Comparison of ENCODE assay signal across 1 cellular context in the genomic region with DNA sequence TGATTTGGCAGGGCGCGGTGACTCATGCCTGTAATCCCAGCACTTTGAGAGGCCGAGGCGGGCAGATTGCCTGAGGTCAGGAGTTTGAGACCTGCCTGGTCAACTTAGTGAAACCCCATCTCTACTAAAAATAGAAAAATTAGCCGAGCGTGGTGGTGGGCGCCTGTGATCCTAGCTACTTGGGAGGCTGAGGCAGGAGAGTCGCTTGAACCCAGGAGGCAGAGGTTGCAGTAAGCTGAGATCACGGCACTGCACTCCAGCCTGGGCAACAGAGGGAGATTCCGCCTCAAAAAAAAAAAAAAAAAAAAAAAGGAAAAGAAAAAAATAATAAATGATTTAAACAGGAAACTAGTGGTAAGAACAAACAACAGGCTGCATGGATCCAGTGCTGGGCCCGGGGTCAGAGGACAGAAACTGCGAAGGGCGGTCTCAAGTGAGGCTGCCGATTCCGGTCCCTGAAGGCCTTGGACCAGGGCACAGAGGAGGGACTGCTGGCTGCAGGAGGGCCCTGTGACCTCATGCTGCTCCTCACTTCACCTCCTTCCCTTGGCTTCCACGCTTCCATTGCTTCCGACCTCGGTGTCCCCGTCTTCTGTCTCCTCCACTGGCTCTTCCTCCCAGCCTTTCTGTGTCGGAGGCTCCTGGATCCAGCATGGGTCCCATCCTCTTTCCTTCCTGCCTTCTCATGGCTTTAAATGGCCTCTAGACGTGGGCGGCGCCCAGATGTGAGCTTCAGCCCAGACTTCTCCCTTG.
TF ChIP-seq lines count a peak whose summit lies in the region.

No MANE protein-coding gene starts in this region.

TF ChIP-seq in HepG2, 621 proteins besides CTCF, POLR2A, EP300 and RAD21 (continued from another document and continues in another):
- TF ChIP-seq, protein P1, sequence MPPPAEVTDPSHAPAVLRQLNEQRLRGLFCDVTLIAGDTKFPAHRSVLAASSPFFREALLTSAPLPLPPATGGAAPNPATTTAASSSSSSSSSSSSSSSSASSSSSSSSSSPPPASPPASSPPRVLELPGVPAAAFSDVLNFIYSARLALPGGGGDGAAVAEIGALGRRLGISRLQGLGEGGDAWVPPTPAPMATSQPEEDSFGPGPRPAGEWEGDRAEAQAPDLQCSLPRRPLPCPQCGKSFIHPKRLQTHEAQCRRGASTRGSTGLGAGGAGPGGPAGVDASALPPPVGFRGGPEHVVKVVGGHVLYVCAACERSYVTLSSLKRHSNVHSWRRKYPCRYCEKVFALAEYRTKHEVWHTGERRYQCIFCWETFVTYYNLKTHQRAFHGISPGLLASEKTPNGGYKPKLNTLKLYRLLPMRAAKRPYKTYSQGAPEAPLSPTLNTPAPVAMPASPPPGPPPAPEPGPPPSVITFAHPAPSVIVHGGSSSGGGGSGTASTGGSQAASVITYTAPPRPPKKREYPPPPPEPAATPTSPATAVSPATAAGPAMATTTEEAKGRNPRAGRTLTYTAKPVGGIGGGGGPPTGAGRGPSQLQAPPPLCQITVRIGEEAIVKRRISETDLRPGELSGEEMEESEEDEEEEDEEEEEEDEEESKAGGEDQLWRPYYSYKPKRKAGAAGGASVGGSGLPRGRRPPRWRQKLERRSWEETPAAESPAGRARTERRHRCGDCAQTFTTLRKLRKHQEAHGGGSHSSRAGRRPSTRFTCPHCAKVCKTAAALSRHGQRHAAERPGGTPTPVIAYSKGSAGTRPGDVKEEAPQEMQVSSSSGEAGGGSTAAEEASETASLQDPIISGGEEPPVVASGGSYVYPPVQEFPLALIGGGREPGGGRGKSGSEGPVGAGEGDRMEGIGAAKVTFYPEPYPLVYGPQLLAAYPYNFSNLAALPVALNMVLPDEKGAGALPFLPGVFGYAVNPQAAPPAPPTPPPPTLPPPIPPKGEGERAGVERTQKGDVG (CRISPR knock-in tag; IDR thresholded peaks at IDR 0.05; ENCODE audit: borderline replicate concordance), result no peak
- TF ChIP-seq, protein P2, sequence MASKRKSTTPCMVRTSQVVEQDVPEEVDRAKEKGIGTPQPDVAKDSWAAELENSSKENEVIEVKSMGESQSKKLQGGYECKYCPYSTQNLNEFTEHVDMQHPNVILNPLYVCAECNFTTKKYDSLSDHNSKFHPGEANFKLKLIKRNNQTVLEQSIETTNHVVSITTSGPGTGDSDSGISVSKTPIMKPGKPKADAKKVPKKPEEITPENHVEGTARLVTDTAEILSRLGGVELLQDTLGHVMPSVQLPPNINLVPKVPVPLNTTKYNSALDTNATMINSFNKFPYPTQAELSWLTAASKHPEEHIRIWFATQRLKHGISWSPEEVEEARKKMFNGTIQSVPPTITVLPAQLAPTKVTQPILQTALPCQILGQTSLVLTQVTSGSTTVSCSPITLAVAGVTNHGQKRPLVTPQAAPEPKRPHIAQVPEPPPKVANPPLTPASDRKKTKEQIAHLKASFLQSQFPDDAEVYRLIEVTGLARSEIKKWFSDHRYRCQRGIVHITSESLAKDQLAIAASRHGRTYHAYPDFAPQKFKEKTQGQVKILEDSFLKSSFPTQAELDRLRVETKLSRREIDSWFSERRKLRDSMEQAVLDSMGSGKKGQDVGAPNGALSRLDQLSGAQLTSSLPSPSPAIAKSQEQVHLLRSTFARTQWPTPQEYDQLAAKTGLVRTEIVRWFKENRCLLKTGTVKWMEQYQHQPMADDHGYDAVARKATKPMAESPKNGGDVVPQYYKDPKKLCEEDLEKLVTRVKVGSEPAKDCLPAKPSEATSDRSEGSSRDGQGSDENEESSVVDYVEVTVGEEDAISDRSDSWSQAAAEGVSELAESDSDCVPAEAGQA (IDR thresholded peaks at IDR 0.05; ENCODE audit: low read depth), result no peak
- TF ChIP-seq, protein P2 (CRISPR knock-in tag; IDR thresholded peaks at IDR 0.05; ENCODE audit: borderline replicate concordance), result no peak
- TF ChIP-seq AKAP8 (CRISPR knock-in tag; IDR thresholded peaks at IDR 0.05) (no peak), PCBP2 (optimal IDR thresholded peaks at IDR 0.05; ENCODE audit: low read depth, low read length, poor library complexity, severe bottlenecking) (no peak), PHF5A (CRISPR knock-in tag; IDR thresholded peaks at IDR 0.05; ENCODE audit: low read depth, unreplicated experiment) (no peak), HNF4G (IDR thresholded peaks at IDR 0.05; ENCODE audit: borderline replicate concordance, low read depth, low read length) (no peak), HNF4G (CRISPR knock-in tag; IDR thresholded peaks at IDR 0.05; ENCODE audit: borderline replicate concordance, low read depth) (no peak), TAF15 (IDR thresholded peaks at IDR 0.05; ENCODE audit: low read depth, low read length, poor library complexity, severe bottlenecking) (no peak), GATAD1 (CRISPR knock-in tag; IDR thresholded peaks at IDR 0.05) (no peak)
- TF ChIP-seq, protein P3, sequence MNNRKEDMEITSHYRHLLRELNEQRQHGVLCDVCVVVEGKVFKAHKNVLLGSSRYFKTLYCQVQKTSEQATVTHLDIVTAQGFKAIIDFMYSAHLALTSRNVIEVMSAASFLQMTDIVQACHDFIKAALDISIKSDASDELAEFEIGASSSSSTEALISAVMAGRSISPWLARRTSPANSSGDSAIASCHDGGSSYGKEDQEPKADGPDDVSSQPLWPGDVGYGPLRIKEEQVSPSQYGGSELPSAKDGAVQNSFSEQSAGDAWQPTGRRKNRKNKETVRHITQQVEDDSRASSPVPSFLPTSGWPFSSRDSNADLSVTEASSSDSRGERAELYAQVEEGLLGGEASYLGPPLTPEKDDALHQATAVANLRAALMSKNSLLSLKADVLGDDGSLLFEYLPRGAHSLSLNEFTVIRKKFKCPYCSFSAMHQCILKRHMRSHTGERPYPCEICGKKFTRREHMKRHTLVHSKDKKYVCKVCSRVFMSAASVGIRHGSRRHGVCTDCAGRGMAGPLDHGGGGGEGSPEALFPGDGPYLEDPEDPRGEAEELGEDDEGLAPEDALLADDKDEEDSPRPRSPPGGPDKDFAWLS (CRISPR knock-in tag; IDR thresholded peaks at IDR 0.05; ENCODE audit: borderline replicate concordance), result no peak
- TF ChIP-seq, protein P4, sequence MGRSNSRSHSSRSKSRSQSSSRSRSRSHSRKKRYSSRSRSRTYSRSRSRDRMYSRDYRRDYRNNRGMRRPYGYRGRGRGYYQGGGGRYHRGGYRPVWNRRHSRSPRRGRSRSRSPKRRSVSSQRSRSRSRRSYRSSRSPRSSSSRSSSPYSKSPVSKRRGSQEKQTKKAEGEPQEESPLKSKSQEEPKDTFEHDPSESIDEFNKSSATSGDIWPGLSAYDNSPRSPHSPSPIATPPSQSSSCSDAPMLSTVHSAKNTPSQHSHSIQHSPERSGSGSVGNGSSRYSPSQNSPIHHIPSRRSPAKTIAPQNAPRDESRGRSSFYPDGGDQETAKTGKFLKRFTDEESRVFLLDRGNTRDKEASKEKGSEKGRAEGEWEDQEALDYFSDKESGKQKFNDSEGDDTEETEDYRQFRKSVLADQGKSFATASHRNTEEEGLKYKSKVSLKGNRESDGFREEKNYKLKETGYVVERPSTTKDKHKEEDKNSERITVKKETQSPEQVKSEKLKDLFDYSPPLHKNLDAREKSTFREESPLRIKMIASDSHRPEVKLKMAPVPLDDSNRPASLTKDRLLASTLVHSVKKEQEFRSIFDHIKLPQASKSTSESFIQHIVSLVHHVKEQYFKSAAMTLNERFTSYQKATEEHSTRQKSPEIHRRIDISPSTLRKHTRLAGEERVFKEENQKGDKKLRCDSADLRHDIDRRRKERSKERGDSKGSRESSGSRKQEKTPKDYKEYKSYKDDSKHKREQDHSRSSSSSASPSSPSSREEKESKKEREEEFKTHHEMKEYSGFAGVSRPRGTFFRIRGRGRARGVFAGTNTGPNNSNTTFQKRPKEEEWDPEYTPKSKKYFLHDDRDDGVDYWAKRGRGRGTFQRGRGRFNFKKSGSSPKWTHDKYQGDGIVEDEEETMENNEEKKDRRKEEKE (IDR thresholded peaks at IDR 0.05), result no peak
- TF ChIP-seq, protein P5, sequence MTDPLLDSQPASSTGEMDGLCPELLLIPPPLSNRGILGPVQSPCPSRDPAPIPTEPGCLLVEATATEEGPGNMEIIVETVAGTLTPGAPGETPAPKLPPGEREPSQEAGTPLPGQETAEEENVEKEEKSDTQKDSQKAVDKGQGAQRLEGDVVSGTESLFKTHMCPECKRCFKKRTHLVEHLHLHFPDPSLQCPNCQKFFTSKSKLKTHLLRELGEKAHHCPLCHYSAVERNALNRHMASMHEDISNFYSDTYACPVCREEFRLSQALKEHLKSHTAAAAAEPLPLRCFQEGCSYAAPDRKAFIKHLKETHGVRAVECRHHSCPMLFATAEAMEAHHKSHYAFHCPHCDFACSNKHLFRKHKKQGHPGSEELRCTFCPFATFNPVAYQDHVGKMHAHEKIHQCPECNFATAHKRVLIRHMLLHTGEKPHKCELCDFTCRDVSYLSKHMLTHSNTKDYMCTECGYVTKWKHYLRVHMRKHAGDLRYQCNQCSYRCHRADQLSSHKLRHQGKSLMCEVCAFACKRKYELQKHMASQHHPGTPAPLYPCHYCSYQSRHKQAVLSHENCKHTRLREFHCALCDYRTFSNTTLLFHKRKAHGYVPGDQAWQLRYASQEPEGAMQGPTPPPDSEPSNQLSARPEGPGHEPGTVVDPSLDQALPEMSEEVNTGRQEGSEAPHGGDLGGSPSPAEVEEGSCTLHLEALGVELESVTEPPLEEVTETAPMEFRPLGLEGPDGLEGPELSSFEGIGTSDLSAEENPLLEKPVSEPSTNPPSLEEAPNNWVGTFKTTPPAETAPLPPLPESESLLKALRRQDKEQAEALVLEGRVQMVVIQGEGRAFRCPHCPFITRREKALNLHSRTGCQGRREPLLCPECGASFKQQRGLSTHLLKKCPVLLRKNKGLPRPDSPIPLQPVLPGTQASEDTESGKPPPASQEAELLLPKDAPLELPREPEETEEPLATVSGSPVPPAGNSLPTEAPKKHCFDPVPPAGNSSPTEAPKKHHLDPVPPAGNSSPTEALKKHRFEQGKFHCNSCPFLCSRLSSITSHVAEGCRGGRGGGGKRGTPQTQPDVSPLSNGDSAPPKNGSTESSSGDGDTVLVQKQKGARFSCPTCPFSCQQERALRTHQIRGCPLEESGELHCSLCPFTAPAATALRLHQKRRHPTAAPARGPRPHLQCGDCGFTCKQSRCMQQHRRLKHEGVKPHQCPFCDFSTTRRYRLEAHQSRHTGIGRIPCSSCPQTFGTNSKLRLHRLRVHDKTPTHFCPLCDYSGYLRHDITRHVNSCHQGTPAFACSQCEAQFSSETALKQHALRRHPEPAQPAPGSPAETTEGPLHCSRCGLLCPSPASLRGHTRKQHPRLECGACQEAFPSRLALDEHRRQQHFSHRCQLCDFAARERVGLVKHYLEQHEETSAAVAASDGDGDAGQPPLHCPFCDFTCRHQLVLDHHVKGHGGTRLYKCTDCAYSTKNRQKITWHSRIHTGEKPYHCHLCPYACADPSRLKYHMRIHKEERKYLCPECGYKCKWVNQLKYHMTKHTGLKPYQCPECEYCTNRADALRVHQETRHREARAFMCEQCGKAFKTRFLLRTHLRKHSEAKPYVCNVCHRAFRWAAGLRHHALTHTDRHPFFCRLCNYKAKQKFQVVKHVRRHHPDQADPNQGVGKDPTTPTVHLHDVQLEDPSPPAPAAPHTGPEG (CRISPR knock-in tag; IDR thresholded peaks at IDR 0.05), result no peak
- TF ChIP-seq, protein P6, sequence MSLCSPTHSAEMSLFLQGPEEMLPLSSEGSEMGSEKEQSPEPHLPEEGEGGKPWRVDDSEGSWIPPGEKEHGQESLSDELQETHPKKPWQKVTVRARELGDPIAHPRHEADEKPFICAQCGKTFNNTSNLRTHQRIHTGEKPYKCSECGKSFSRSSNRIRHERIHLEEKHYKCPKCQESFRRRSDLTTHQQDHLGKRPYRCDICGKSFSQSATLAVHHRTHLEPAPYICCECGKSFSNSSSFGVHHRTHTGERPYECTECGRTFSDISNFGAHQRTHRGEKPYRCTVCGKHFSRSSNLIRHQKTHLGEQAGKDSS (CRISPR knock-in tag; IDR thresholded peaks at IDR 0.05; ENCODE audit: borderline replicate concordance, low read depth), result no peak
